ENCODE assay signal across 1 cellular context in genomic region chr2:181178130-181178529, GRCh38.
TF ChIP-seq lines count a peak whose summit lies in the region.

No MANE protein-coding gene starts in this region.

TF ChIP-seq in HCT116, 20 proteins besides CTCF, POLR2A, EP300 and RAD21 (continued from another document):
- TF ChIP-seq REST (IDR thresholded peaks at IDR 0.05; ENCODE audit: low read depth): no peak
- TF ChIP-seq YY1 (IDR thresholded peaks at IDR 0.05; ENCODE audit: extremely low read depth, insufficient replicate concordance, low read depth, low read length): no peak
- TF ChIP-seq SIN3A (IDR thresholded peaks at IDR 0.05; ENCODE audit: low read depth): no peak
- no peak for TF ChIP-seq SRF (IDR thresholded peaks at IDR 0.05; ENCODE audit: low read depth)
- TF ChIP-seq ZFX (IDR thresholded peaks at IDR 0.05): no peak
- TF ChIP-seq POLR2AphosphoS5 (IDR thresholded peaks at IDR 0.05; ENCODE audit: low read depth, low read length): no peak
